In the genomic region with DNA sequence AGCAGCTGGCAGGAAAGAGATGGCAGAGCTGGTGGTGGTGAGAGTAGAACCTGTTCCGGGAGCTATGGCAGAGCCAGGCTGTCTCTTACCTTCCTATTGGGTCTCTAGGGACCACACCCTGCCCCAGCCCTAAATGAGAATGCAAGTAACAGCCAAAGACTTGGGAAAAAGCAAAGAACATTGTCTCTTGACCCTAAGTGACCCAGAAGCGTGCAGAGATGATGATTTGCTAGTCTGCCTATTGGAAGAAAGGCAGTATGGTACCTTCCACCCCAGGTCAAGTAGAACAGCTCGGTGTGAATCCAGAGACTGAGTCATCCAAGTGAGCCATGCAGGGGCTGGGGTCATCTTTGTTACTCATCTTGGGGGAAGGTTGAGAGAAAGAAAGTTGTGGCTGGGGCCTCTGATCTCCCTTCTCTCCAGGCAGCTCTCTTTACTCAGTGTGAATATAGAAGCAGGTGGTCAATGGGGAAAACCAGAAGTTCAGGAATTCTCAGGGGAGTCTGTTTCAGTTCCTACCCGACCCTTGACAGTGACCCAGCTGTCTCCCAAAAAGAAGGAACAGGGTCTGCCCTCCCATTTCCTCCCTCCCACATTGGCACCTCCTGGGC, we compare ENCODE assay signal across 1 cellular context.
TF ChIP-seq lines count a peak whose summit lies in the region.

No MANE protein-coding gene starts in this region.

TF ChIP-seq in GM12878, 131 proteins besides CTCF, POLR2A, EP300 and RAD21 (continues in another document):
- TF ChIP-seq SPI1 (IDR thresholded peaks at IDR 0.05; ENCODE audit: borderline replicate concordance, insufficient read depth, low read depth, low read length) (peak; percentile 76), PAX8 (IDR thresholded peaks at IDR 0.05) (no peak), GABPA (IDR thresholded peaks at IDR 0.05; ENCODE audit: low read depth) (no peak), TCF3 (IDR thresholded peaks at IDR 0.05; ENCODE audit: borderline replicate concordance, insufficient read depth, low read depth, low read length) (peak; percentile 70; the same call in 1 of the 2 replicates), WRNIP1 (IDR thresholded peaks at IDR 0.05; ENCODE audit: borderline replicate concordance, low read depth, low read length) (no peak), PAX5 (IDR thresholded peaks at IDR 0.05; ENCODE audit: borderline replicate concordance, low read depth, low read length) (no peak), TCF12 (IDR thresholded peaks at IDR 0.05; ENCODE audit: low read depth, low read length) (peak; percentile 74; the same call in 1 of the 2 replicates), CREB1 (IDR thresholded peaks at IDR 0.05; ENCODE audit: low read depth) (peak; percentile 19; the same call in 1 of the 2 replicates), NR2F1 (conservative IDR thresholded peaks at IDR 0.05) (peak; percentile 80), MXI1 (IDR thresholded peaks at IDR 0.05; ENCODE audit: low read depth, low read length) (no peak), PML (IDR thresholded peaks at IDR 0.05; ENCODE audit: low read length) (0 out of 2 replicates have a peak, but pooled peaks have one; percentile 51), SMAD1 (IDR thresholded peaks at IDR 0.05; ENCODE audit: low read depth, partially characterized antibody) (no peak), SREBF2 (IDR thresholded peaks at IDR 0.05; ENCODE audit: low read length) (no peak), RELA (IDR thresholded peaks at IDR 0.05; ENCODE audit: borderline replicate concordance, partially characterized antibody) (no peak), MTA3 (IDR thresholded peaks at IDR 0.05; ENCODE audit: borderline replicate concordance, low read length) (no peak; the same call in 1 of the 2 replicates), BHLHE40 (IDR thresholded peaks at IDR 0.05; ENCODE audit: borderline replicate concordance in 1 of 2, low read depth in 2 of 2, low read length in 1 of 2) (peak in 1 of 2 experiments; percentile 22; a peak in 1 of 4 replicates), KAT2A (conservative IDR thresholded peaks at IDR 0.05; ENCODE audit: control insufficient read depth, low read depth, low read length) (no peak), KDM1A (IDR thresholded peaks at IDR 0.05; ENCODE audit: borderline replicate concordance) (no peak), TCF7 (IDR thresholded peaks at IDR 0.05; ENCODE audit: borderline replicate concordance) (no peak), IRF4 (IDR thresholded peaks at IDR 0.05; ENCODE audit: low read depth, low read length) (no peak), ZBED1 (IDR thresholded peaks at IDR 0.05; ENCODE audit: borderline replicate concordance) (no peak), NFIC (IDR thresholded peaks at IDR 0.05; ENCODE audit: low read depth, low read length) (peak; percentile 37; the same call in 1 of the 2 replicates), RUNX3 (IDR thresholded peaks at IDR 0.05; ENCODE audit: low read length) (peak; percentile 54; the same call in 1 of the 2 replicates), BCL11A (IDR thresholded peaks at IDR 0.05; ENCODE audit: low read depth, low read length) (no peak), FOS (IDR thresholded peaks at IDR 0.05; ENCODE audit: borderline replicate concordance, extremely low read depth, insufficient read length) (no peak), IKZF2 (IDR thresholded peaks at IDR 0.05) (peak; percentile 25 to 64; a peak in 2 of 4 replicates), ZNF24 (IDR thresholded peaks at IDR 0.05) (no peak), CBX5 (IDR thresholded peaks at IDR 0.05; ENCODE audit: low read depth) (no peak), MEF2B (IDR thresholded peaks at IDR 0.05; ENCODE audit: partially characterized antibody, poor library complexity, severe bottlenecking) (peak; percentile 78), IKZF1 (conservative IDR thresholded peaks at IDR 0.05) (peak; percentile 76), YY1 (IDR thresholded peaks at IDR 0.05; ENCODE audit: low read depth, low read length) (no peak)
- TF ChIP-seq, protein P1, sequence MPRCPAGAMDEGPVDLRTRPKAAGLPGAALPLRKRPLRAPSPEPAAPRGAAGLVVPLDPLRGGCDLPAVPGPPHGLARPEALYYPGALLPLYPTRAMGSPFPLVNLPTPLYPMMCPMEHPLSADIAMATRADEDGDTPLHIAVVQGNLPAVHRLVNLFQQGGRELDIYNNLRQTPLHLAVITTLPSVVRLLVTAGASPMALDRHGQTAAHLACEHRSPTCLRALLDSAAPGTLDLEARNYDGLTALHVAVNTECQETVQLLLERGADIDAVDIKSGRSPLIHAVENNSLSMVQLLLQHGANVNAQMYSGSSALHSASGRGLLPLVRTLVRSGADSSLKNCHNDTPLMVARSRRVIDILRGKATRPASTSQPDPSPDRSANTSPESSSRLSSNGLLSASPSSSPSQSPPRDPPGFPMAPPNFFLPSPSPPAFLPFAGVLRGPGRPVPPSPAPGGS (IDR thresholded peaks at IDR 0.05; ENCODE audit: borderline replicate concordance, insufficient read depth, low read depth, low read length, poor library complexity, severe bottlenecking): peak; percentile 44
- TF ChIP-seq, protein P2, sequence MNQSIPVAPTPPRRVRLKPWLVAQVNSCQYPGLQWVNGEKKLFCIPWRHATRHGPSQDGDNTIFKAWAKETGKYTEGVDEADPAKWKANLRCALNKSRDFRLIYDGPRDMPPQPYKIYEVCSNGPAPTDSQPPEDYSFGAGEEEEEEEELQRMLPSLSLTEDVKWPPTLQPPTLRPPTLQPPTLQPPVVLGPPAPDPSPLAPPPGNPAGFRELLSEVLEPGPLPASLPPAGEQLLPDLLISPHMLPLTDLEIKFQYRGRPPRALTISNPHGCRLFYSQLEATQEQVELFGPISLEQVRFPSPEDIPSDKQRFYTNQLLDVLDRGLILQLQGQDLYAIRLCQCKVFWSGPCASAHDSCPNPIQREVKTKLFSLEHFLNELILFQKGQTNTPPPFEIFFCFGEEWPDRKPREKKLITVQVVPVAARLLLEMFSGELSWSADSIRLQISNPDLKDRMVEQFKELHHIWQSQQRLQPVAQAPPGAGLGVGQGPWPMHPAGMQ (IDR thresholded peaks at IDR 0.05; ENCODE audit: borderline replicate concordance): no peak
- TF ChIP-seq, protein P3, sequence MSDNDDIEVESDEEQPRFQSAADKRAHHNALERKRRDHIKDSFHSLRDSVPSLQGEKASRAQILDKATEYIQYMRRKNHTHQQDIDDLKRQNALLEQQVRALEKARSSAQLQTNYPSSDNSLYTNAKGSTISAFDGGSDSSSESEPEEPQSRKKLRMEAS (IDR thresholded peaks at IDR 0.05; ENCODE audit: low read depth, low read length): no peak
- TF ChIP-seq, protein P4, sequence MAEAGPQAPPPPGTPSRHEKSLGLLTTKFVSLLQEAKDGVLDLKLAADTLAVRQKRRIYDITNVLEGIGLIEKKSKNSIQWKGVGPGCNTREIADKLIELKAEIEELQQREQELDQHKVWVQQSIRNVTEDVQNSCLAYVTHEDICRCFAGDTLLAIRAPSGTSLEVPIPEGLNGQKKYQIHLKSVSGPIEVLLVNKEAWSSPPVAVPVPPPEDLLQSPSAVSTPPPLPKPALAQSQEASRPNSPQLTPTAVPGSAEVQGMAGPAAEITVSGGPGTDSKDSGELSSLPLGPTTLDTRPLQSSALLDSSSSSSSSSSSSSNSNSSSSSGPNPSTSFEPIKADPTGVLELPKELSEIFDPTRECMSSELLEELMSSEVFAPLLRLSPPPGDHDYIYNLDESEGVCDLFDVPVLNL (IDR thresholded peaks at IDR 0.05; ENCODE audit: low read depth, low read length): no peak
- TF ChIP-seq, protein P5, sequence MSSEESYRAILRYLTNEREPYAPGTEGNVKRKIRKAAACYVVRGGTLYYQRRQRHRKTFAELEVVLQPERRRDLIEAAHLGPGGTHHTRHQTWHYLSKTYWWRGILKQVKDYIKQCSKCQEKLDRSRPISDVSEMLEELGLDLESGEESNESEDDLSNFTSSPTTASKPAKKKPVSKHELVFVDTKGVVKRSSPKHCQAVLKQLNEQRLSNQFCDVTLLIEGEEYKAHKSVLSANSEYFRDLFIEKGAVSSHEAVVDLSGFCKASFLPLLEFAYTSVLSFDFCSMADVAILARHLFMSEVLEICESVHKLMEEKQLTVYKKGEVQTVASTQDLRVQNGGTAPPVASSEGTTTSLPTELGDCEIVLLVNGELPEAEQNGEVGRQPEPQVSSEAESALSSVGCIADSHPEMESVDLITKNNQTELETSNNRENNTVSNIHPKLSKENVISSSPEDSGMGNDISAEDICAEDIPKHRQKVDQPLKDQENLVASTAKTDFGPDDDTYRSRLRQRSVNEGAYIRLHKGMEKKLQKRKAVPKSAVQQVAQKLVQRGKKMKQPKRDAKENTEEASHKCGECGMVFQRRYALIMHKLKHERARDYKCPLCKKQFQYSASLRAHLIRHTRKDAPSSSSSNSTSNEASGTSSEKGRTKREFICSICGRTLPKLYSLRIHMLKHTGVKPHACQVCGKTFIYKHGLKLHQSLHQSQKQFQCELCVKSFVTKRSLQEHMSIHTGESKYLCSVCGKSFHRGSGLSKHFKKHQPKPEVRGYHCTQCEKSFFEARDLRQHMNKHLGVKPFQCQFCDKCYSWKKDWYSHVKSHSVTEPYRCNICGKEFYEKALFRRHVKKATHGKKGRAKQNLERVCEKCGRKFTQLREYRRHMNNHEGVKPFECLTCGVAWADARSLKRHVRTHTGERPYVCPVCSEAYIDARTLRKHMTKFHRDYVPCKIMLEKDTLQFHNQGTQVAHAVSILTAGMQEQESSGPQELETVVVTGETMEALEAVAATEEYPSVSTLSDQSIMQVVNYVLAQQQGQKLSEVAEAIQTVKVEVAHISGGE (CRISPR knock-in tag; IDR thresholded peaks at IDR 0.05): no peak
- TF ChIP-seq, protein P6, sequence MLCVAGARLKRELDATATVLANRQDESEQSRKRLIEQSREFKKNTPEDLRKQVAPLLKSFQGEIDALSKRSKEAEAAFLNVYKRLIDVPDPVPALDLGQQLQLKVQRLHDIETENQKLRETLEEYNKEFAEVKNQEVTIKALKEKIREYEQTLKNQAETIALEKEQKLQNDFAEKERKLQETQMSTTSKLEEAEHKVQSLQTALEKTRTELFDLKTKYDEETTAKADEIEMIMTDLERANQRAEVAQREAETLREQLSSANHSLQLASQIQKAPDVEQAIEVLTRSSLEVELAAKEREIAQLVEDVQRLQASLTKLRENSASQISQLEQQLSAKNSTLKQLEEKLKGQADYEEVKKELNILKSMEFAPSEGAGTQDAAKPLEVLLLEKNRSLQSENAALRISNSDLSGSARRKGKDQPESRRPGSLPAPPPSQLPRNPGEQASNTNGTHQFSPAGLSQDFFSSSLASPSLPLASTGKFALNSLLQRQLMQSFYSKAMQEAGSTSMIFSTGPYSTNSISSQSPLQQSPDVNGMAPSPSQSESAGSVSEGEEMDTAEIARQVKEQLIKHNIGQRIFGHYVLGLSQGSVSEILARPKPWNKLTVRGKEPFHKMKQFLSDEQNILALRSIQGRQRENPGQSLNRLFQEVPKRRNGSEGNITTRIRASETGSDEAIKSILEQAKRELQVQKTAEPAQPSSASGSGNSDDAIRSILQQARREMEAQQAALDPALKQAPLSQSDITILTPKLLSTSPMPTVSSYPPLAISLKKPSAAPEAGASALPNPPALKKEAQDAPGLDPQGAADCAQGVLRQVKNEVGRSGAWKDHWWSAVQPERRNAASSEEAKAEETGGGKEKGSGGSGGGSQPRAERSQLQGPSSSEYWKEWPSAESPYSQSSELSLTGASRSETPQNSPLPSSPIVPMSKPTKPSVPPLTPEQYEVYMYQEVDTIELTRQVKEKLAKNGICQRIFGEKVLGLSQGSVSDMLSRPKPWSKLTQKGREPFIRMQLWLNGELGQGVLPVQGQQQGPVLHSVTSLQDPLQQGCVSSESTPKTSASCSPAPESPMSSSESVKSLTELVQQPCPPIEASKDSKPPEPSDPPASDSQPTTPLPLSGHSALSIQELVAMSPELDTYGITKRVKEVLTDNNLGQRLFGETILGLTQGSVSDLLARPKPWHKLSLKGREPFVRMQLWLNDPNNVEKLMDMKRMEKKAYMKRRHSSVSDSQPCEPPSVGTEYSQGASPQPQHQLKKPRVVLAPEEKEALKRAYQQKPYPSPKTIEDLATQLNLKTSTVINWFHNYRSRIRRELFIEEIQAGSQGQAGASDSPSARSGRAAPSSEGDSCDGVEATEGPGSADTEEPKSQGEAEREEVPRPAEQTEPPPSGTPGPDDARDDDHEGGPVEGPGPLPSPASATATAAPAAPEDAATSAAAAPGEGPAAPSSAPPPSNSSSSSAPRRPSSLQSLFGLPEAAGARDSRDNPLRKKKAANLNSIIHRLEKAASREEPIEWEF (IDR thresholded peaks at IDR 0.05; ENCODE audit: insufficient replicate concordance, low read depth, low read length): no peak
- TF ChIP-seq, protein P7, sequence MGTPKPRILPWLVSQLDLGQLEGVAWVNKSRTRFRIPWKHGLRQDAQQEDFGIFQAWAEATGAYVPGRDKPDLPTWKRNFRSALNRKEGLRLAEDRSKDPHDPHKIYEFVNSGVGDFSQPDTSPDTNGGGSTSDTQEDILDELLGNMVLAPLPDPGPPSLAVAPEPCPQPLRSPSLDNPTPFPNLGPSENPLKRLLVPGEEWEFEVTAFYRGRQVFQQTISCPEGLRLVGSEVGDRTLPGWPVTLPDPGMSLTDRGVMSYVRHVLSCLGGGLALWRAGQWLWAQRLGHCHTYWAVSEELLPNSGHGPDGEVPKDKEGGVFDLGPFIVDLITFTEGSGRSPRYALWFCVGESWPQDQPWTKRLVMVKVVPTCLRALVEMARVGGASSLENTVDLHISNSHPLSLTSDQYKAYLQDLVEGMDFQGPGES (IDR thresholded peaks at IDR 0.05): no peak
- TF ChIP-seq, protein P8, sequence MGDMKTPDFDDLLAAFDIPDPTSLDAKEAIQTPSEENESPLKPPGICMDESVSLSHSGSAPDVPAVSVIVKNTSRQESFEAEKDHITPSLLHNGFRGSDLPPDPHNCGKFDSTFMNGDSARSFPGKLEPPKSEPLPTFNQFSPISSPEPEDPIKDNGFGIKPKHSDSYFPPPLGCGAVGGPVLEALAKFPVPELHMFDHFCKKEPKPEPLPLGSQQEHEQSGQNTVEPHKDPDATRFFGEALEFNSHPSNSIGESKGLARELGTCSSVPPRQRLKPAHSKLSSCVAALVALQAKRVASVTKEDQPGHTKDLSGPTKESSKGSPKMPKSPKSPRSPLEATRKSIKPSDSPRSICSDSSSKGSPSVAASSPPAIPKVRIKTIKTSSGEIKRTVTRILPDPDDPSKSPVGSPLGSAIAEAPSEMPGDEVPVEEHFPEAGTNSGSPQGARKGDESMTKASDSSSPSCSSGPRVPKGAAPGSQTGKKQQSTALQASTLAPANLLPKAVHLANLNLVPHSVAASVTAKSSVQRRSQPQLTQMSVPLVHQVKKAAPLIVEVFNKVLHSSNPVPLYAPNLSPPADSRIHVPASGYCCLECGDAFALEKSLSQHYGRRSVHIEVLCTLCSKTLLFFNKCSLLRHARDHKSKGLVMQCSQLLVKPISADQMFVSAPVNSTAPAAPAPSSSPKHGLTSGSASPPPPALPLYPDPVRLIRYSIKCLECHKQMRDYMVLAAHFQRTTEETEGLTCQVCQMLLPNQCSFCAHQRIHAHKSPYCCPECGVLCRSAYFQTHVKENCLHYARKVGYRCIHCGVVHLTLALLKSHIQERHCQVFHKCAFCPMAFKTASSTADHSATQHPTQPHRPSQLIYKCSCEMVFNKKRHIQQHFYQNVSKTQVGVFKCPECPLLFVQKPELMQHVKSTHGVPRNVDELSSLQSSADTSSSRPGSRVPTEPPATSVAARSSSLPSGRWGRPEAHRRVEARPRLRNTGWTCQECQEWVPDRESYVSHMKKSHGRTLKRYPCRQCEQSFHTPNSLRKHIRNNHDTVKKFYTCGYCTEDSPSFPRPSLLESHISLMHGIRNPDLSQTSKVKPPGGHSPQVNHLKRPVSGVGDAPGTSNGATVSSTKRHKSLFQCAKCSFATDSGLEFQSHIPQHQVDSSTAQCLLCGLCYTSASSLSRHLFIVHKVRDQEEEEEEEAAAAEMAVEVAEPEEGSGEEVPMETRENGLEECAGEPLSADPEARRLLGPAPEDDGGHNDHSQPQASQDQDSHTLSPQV (IDR thresholded peaks at IDR 0.05): no peak
